In the genomic region with DNA sequence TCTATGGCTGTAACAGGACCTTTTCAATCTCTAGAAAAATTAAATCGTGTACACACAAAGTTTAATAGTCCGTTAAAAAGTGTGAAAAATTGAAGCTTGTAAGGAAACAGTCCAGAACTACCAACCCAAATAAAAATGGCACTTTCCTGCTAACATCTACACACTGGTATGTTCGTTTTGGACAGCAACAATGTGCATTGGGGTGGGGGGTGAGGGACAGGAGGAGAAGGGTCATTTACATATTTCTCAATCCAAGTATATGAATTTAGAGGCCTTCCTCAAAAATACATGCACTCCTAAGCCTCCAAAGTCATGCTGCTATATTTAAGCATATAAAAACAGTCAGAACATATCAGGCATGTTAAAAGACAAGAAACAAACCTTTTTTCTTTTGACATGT, we compare ENCODE assay signal across 8 cellular contexts. TPM values are rescaled to one million over a fixed set of nuclear protein-coding genes. Genes with fewer than 3 reads are reported as not detected.
DNase-seq lines count a peak whose midpoint lies in the region; ATAC-seq and TF ChIP-seq lines count a peak whose summit lies in the region.

No MANE protein-coding gene starts in this region.

- POLR2A ChIA-PET in activated naive CD8-positive, alpha-beta T cell treated with anti-CD3 and anti-CD28 coated beads, Interleukin-2, amount 10 ng/mL, durations not matched to agents 7 days and 5 days (lab: Charles Lee), result interaction anchor here (1.1 to 1.3 kb wide), 2 partner anchors 97 to 104 kb away, joined by 4 read pairs; no protein-coding TSS in a partner anchor

- 1% methylated on average over 3 of the region's 3 CpGs for WGBS in thyroid gland, 2 donors

- H3K27me3 Mint-ChIP-seq in activated T-cell treated with anti-CD3 and anti-CD28 coated beads, Interleukin-2, amount 50 U/mL, for 24 hours, result no peaks in the 10 kb centered on the region
- no peaks in the 10 kb centered on the region for H3K27me3 Mint-ChIP-seq in activated naive CD8-positive, alpha-beta T cell treated with anti-CD3 and anti-CD28 coated beads, Interleukin-2, amount 10 ng/mL, durations not matched to agents 7 days and 5 days

- peak overlapping the region; percentile 99 to 100 (median 99) for H3K27ac ChIP-seq in thyroid gland

- H3K4me3 Mint-ChIP-seq in activated T-cell treated with anti-CD3 and anti-CD28 coated beads, Interleukin-2, amount 50 U/mL, for 24 hours, result peak overlapping the region; percentile 99
- peak overlapping the region; percentile 96 for H3K4me3 Mint-ChIP-seq in activated naive CD8-positive, alpha-beta T cell treated with anti-CD3 and anti-CD28 coated beads, Interleukin-2, amount 10 ng/mL, durations not matched to agents 7 days and 5 days

- H3K27me3 ChIP-seq in kidney epithelial cell (ENCODE audit: control insufficient read depth, insufficient read depth, low read length) (no peaks in the 10 kb centered on the region), thyroid gland (no peaks in the 10 kb centered on the region)

- TF ChIP-seq CTCF in kidney epithelial cell (IDR thresholded peaks at IDR 0.05; ENCODE audit: insufficient read depth, low read length, poor library complexity, severe bottlenecking) (no peak), thyroid gland (IDR thresholded peaks at IDR 0.05) (no peak)

- peaks cover 21 to 30% of the 10 kb centered on the region in 2 donors for H3K4me1 ChIP-seq in thyroid gland

- H3K36me3 ChIP-seq in kidney epithelial cell (ENCODE audit: control insufficient read depth, insufficient read depth, low read length) (no peaks in the 10 kb centered on the region), thyroid gland (peaks cover 5 to 12% of the 10 kb centered on the region in 2 donors)

- DNase-seq in activated T-cell treated with anti-CD3 and anti-CD28 coated beads, Interleukin-2, amount 50 U/mL, for 24 hours, result no peak
- DNase-seq in activated T-cell treated with anti-CD3 and anti-CD28 coated beads for 4 hours (no peak), kidney epithelial cell (ENCODE audit: low read depth) (no peak), thyroid gland (no peak), hepatic stellate cell (ENCODE audit: low spot score) (no peak), globus pallidus (ENCODE audit: low spot score) (no peak), hypothalamus (lab: John Stamatoyannopoulos, UW) (no peak)
- DNase-seq in activated naive CD8-positive, alpha-beta T cell treated with anti-CD3 and anti-CD28 coated beads, Interleukin-2, amount 10 ng/mL, durations not matched to agents 7 days and 5 days, result no peak

- no peak for ATAC-seq in activated naive CD8-positive, alpha-beta T cell treated with anti-CD3 and anti-CD28 coated beads, Interleukin-2, amount 10 ng/mL, durations not matched to agents 7 days and 5 days (ENCODE audit: low read depth)

- H3K36me3 Mint-ChIP-seq in activated T-cell treated with anti-CD3 and anti-CD28 coated beads, Interleukin-2, amount 50 U/mL, for 24 hours (ENCODE audit: low read depth), result peaks cover 74% of the 10 kb centered on the region
- H3K36me3 Mint-ChIP-seq in activated naive CD8-positive, alpha-beta T cell treated with anti-CD3 and anti-CD28 coated beads, Interleukin-2, amount 10 ng/mL, durations not matched to agents 7 days and 5 days, result peaks cover 42% of the 10 kb centered on the region

- peaks cover 25% of the 10 kb centered on the region for H3K4me1 Mint-ChIP-seq in activated T-cell treated with anti-CD3 and anti-CD28 coated beads, Interleukin-2, amount 50 U/mL, for 24 hours (ENCODE audit: low read depth)
- peaks cover 18% of the 10 kb centered on the region for H3K4me1 Mint-ChIP-seq in activated naive CD8-positive, alpha-beta T cell treated with anti-CD3 and anti-CD28 coated beads, Interleukin-2, amount 10 ng/mL, durations not matched to agents 7 days and 5 days

- H3K27ac Mint-ChIP-seq in activated T-cell treated with anti-CD3 and anti-CD28 coated beads, Interleukin-2, amount 50 U/mL, for 24 hours, result peak overlapping the region; percentile 99
- H3K27ac Mint-ChIP-seq in activated naive CD8-positive, alpha-beta T cell treated with anti-CD3 and anti-CD28 coated beads, Interleukin-2, amount 10 ng/mL, durations not matched to agents 7 days and 5 days, result peak overlapping the region; percentile 99

- H3K4me3 ChIP-seq in kidney epithelial cell (ENCODE audit: low read depth, low read length) (peak overlapping the region; percentile 98), thyroid gland (replicated peaks in 1 of 3) (peak overlapping the region; percentile 90 to 94 (median 91))

- TF ChIP-seq POLR2A in thyroid gland (IDR thresholded peaks at IDR 0.05), result no peak

- H3K9me3 Mint-ChIP-seq in activated T-cell treated with anti-CD3 and anti-CD28 coated beads, Interleukin-2, amount 50 U/mL, for 24 hours, result no peaks in the 10 kb centered on the region
- no peaks in the 10 kb centered on the region for H3K9me3 Mint-ChIP-seq in activated naive CD8-positive, alpha-beta T cell treated with anti-CD3 and anti-CD28 coated beads, Interleukin-2, amount 10 ng/mL, durations not matched to agents 7 days and 5 days

- H3K9me3 ChIP-seq in thyroid gland, result no peaks in the 10 kb centered on the region

- intact Hi-C loops in thyroid gland (cut with DNase I), result no loop called here

RNA-seq across cellular contexts. Expression of a gene that starts 2.5 kb away (rescaled TPM):
- total RNA-seq in activated naive CD8-positive, alpha-beta T cell treated with anti-CD3 and anti-CD28 coated beads, Interleukin-2, amount 10 ng/mL, durations not matched to agents 7 days and 5 days, result 10 to 100 TPM; 77.5 to 77.8 TPM
- total RNA-seq in kidney epithelial cell (42.1 and 43.8 TPM in 2 replicates), thyroid gland (10 to 100 TPM; 63.0 to 89.8 (median 66.2) TPM)

RNA-seq across cellular contexts. Expression of a gene that starts 49.4 kb away (rescaled TPM):
- total RNA-seq in activated naive CD8-positive, alpha-beta T cell treated with anti-CD3 and anti-CD28 coated beads, Interleukin-2, amount 10 ng/mL, durations not matched to agents 7 days and 5 days, result under 1 TPM; 0.77 to 0.97 TPM
- 15.4 and 48.9 TPM in 2 replicates for total RNA-seq in kidney epithelial cell
- total RNA-seq in thyroid gland, result 1 to 10 TPM; 2.9 to 8.9 (median 4.0) TPM
